ENCODE assay signal across 8 cellular contexts in the genomic region with DNA sequence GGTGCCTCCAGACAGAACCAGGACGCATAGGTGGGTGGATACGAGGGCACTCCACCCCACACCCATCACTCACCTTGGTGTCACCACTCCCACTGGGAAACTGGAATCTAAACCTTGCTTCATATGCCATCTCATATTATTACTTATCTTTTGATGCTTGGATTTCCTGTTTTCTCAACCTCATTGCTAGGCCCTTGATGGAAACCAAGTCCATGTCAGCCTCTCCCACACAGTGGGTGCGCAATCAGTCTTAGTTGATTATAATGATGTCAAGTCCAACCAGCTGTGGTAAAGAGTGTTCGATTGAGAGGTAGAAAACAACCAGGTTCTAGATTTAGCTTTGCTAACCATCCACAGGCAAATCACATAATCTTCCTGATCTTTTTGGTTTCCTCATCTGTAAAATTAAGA. TPM values are rescaled to one million over a fixed set of nuclear protein-coding genes. Genes with fewer than 3 reads are reported as not detected.
DNase-seq lines count a peak whose midpoint lies in the region; ATAC-seq, FAIRE-seq and TF ChIP-seq lines count a peak whose summit lies in the region.

No MANE protein-coding gene starts in this region.

- intact Hi-C loops in natural killer cell (cut with micrococcal nuclease) = loop anchor here (1.0 to 5.0 kb wide), 2 partner anchors 44 to 361 kb away; a partner anchor contains a TSS

- H3K36me3 ChIP-seq in bronchial epithelial cell (ENCODE audit: control insufficient read depth, insufficient read depth, low read length) = no peaks in the 10 kb centered on the region

- no peak for DNase-seq in AG04450 (ENCODE audit: low read depth, low spot score)
- DNase-seq in Jurkat, Clone E6-1 (ENCODE audit: low read depth, low spot score) = no peak
- no peak for DNase-seq in bronchial epithelial cell (ENCODE audit: low read depth)
- DNase-seq in natural killer cell = no peak
- no peak for DNase-seq in NCI-H1930 (lab: John Stamatoyannopoulos, UW)
- no peak for DNase-seq in NCI-H446 (lab: John Stamatoyannopoulos, UW)
- no peak for DNase-seq in Kasumi-1 (lab: John Stamatoyannopoulos, UW)

- H3K36me3 Mint-ChIP-seq in natural killer cell = no peaks in the 10 kb centered on the region

- H3K4me1 Mint-ChIP-seq in natural killer cell = peaks cover 46 to 53% of the 10 kb centered on the region in 2 donors

- peak overlapping the region; percentile 59 for H3K4me3 ChIP-seq in AG04450 (ENCODE audit: low read depth, low read length)
- peak overlapping the region; percentile 51 for H3K4me3 ChIP-seq in Jurkat, Clone E6-1 (ENCODE audit: low read length)
- H3K4me3 ChIP-seq in bronchial epithelial cell (ENCODE audit: low read depth, low read length) = peak overlapping the region; percentile 81

- H3K9me3 ChIP-seq in AG04450 (ENCODE audit: control insufficient read depth, insufficient read depth, low read length) = peaks cover 6% of the 10 kb centered on the region; the same call in 1 of the 2 replicates

- no peak for FAIRE-seq in bronchial epithelial cell (lab: Jason Lieb, UNC)

- H3K4me3 Mint-ChIP-seq in natural killer cell = peak overlapping the region; percentile 100

- POLR2A ChIA-PET in AG04450 (lab: Yijun Ruan, JAX) = no interaction called here

- no peaks in the 10 kb centered on the region for H3K27me3 Mint-ChIP-seq in natural killer cell (ENCODE audit: low read depth in 2 of 2)

- TF ChIP-seq CTCF in AG04450 (IDR thresholded peaks at IDR 0.05; ENCODE audit: low read depth, low read length) (no peak), bronchial epithelial cell (IDR thresholded peaks at IDR 0.05; ENCODE audit: insufficient read depth, low read length, severe bottlenecking) (no peak), natural killer cell (IDR thresholded peaks at IDR 0.05) (no peak)

- peak overlapping the region; percentile 98 to 100 for H3K27ac Mint-ChIP-seq in natural killer cell

- CTCF ChIA-PET in AG04450 (lab: Charles Lee) = no interaction called here

- H3K9me3 Mint-ChIP-seq in natural killer cell = no peaks in the 10 kb centered on the region

- peak overlapping the region; percentile 70 for H3K27ac ChIP-seq in AG04450 (ENCODE audit: low read depth, low read length)

- ATAC-seq in natural killer cell = no peak
- ATAC-seq in GM18868 (IDR thresholded peaks at IDR 0.05; ENCODE audit: unreplicated experiment) = no peak

- H3K27me3 ChIP-seq in AG04450 (ENCODE audit: control insufficient read depth, insufficient read depth, low read length) = no peaks in the 10 kb centered on the region
- no peaks in the 10 kb centered on the region for H3K27me3 ChIP-seq in bronchial epithelial cell (ENCODE audit: control insufficient read depth, insufficient read depth, low read length)

RNA-seq across cellular contexts. Expression of a gene that starts 0.6 kb away (rescaled TPM):
- 11.1 and 16.7 TPM in 2 replicates for polyA plus RNA-seq in AG04450 (2011; rRNA removed)
- 21.4 and 30.4 TPM in 2 replicates for polyA minus RNA-seq in AG04450 (2011; rRNA and poly(A)+ RNA removed)
- 8.3 TPM for polyA plus RNA-seq in Jurkat, Clone E6-1 (2012; ENCODE audit: insufficient read depth, insufficient read length)
- 5.3 and 6.8 TPM in 2 replicates for total RNA-seq in bronchial epithelial cell
- total RNA-seq in natural killer cell = 10 to 100 TPM; 76.6 to 82.3 (median 80.9) TPM
